In genomic region chr7:25186436-25186835, GRCh38 we compare ENCODE assay signal across 29 cellular contexts. TPM values are rescaled to one million over a fixed set of nuclear protein-coding genes. Genes with fewer than 3 reads are reported as not detected.
A peak's percentile ranks its signal among the peaks of the same experiment; 100 is the strongest.
DNase-seq lines count a peak whose midpoint lies in the region; ATAC-seq, FAIRE-seq and TF ChIP-seq lines count a peak whose summit lies in the region.
"Had no signal": no experiment of that assay in that cellular context is flagged by ENCODE, and none has a peak within 500 bp of the region (broad histone marks: within the 10 kb centered on the region; RNA-seq: fewer than 3 reads in every experiment).

No MANE protein-coding gene starts in this region.

- H2AFZ ChIP-seq in HepG2 (ENCODE audit: low read length) (peak overlapping the region; percentile 74), neuronal stem cell (ENCODE audit: low read length) (peak overlapping the region; percentile 49)
- H2AFZ ChIP-seq: GM23248 had no signal

- no peaks in the 10 kb centered on the region for H4K20me1 ChIP-seq in HepG2 (ENCODE audit: insufficient read depth, low read length)
- H4K20me1 ChIP-seq: BLaER1 treated with 17β-estradiol and CSF1 and Interleukin-3, amounts not matched to agents 10 nM and 100 nM had no signal

- H3K4me3 ChIP-seq in HepG2 (replicated peaks in 1 of 3; ENCODE audit: insufficient read depth in 1 of 3, low read depth in 2 of 3, low read length in 3 of 3) (no peak overlapping the region), right lobe of liver (no peak overlapping the region), neuronal stem cell (ENCODE audit: low read length in 2 of 2) (no peak overlapping the region), upper lobe of left lung (no peak overlapping the region)
- H3K4me3 ChIP-seq: BLaER1 treated with 17β-estradiol and CSF1 and Interleukin-3, amounts not matched to agents 10 nM and 100 nM; GM23248; HAP-1 had no signal

- intact Hi-C loops in HepG2 (cut with micrococcal nuclease; ENCODE audit: unreplicated experiment): loop anchor here (10.0 kb wide), 1 partner anchor 378 kb away; no protein-coding TSS in a partner anchor
- intact Hi-C loops in right lobe of liver (cut with DNase I): no loop called here

- H3K27ac ChIP-seq in HepG2 (ENCODE audit: extremely low read length, insufficient read depth, low read length) (no peak overlapping the region), right lobe of liver (no peak overlapping the region), neuronal stem cell (replicated peaks; ENCODE audit: low read length) (no peak overlapping the region), upper lobe of left lung (peak overlapping the region in 1 of 4 donors; percentile 22)
- H3K27ac ChIP-seq: 22Rv1; BLaER1 treated with 17β-estradiol and CSF1 and Interleukin-3, amounts not matched to agents 10 nM and 100 nM; GM23248; HL-60; KMS-11 had no signal

- no peaks in the 10 kb centered on the region for H3K9me3 ChIP-seq in HepG2 (ENCODE audit: low read length)
- H3K9me3 ChIP-seq in right lobe of liver: no peaks in the 10 kb centered on the region
- H3K9me3 ChIP-seq in neuronal stem cell (replicated peaks in 1 of 2; ENCODE audit: control insufficient read depth in 2 of 2, insufficient read depth in 1 of 2, low read depth in 1 of 2, low read length in 2 of 2): no peaks in the 10 kb centered on the region
- H3K9me3 ChIP-seq in upper lobe of left lung: no peaks in the 10 kb centered on the region
- H3K9me3 ChIP-seq: BLaER1 treated with 17β-estradiol and CSF1 and Interleukin-3, amounts not matched to agents 10 nM and 100 nM; HAP-1 had no signal

- H4K91ac ChIP-seq in neuronal stem cell (ENCODE audit: low read depth, low read length, poor library complexity): no peak overlapping the region

- no peak overlapping the region for H4K8ac ChIP-seq in neuronal stem cell (ENCODE audit: low read depth, low read length)

- DNase-seq in HepG2 (ENCODE audit: low spot score): no peak
- no peak for DNase-seq in right lobe of liver
- peak; percentile 54 for DNase-seq in epidermal melanocyte (ENCODE audit: insufficient read length, low spot score)
- DNase-seq in neuronal stem cell (ENCODE audit: low spot score): no peak
- no peak for DNase-seq in hepatic stellate cell (ENCODE audit: low spot score)
- DNase-seq in upper lobe of left lung: no peak
- no peak for DNase-seq in NCI-H524 (lab: John Stamatoyannopoulos, UW)
- no peak for DNase-seq in activated CD4-positive, alpha-beta T cell treated with anti-CD3 and anti-CD28 coated beads for 1 hour
- DNase-seq: ACHN; CD8-positive, alpha-beta T cell; GM23248; NCI-H1105; NCI-H146; NCI-H2029; NCI-H226; NCI-H510A treated with DMSO at 0.1 percent for 48 hours; NCI-H82; Right ventricle myocardium superior had no signal

- TF ChIP-seq EP300 in HepG2 (IDR thresholded peaks at IDR 0.05; ENCODE audit: low read depth in 2 of 2, low read length in 2 of 2) (no peak), HepG2 (CRISPR knock-in tag; IDR thresholded peaks at IDR 0.05; ENCODE audit: borderline replicate concordance) (no peak), upper lobe of left lung (IDR thresholded peaks at IDR 0.05) (no peak)

- H3K79me1 ChIP-seq in neuronal stem cell (ENCODE audit: low read depth, low read length): no peaks in the 10 kb centered on the region

- H2BK15ac ChIP-seq in neuronal stem cell (ENCODE audit: low read length): no peak overlapping the region

- no peak for TF ChIP-seq POLR2A in HepG2 (IDR thresholded peaks at IDR 0.05; ENCODE audit: insufficient read depth in 1 of 2, low read depth in 2 of 2, low read length in 2 of 2)
- TF ChIP-seq POLR2A in right lobe of liver (IDR thresholded peaks at IDR 0.05): no peak
- TF ChIP-seq POLR2A in upper lobe of left lung (IDR thresholded peaks at IDR 0.05): no peak

- FAIRE-seq in HepG2 (lab: Jason Lieb, UNC): no peak
- FAIRE-seq: G401.6, GM12892, RCC 7860 had no signal

- no peak for TF ChIP-seq RAD21 in HepG2 (CRISPR knock-in tag; IDR thresholded peaks at IDR 0.05)

- peaks cover 0 to 3% of the 10 kb centered on the region in 2 experiments; a peak in 1 of 5 replicates for H3K27me3 ChIP-seq in HepG2 (ENCODE audit: control insufficient read depth in 1 of 2, insufficient read depth in 2 of 2, low read length in 2 of 2)
- H3K27me3 ChIP-seq in right lobe of liver: no peaks in the 10 kb centered on the region
- peaks cover 0 to 15% (median 0%) of the 10 kb centered on the region in 3 experiments for H3K27me3 ChIP-seq in neuronal stem cell (ENCODE audit: control insufficient read depth in 3 of 3, insufficient read depth in 3 of 3, low read depth in 1 of 3, low read length in 3 of 3)
- H3K27me3 ChIP-seq in upper lobe of left lung: no peaks in the 10 kb centered on the region
- H3K27me3 ChIP-seq: BLaER1 treated with 17β-estradiol and CSF1 and Interleukin-3, amounts not matched to agents 10 nM and 100 nM had no signal

- TF ChIP-seq CTCF in HepG2 (CRISPR knock-in tag; IDR thresholded peaks at IDR 0.05): no peak
- no peak for TF ChIP-seq CTCF in right lobe of liver (IDR thresholded peaks at IDR 0.05)
- no peak for TF ChIP-seq CTCF in upper lobe of left lung (IDR thresholded peaks at IDR 0.05)

- ATAC-seq in HepG2 (no peak), right lobe of liver (no peak), upper lobe of left lung (ENCODE audit: low FRiP score in 2 of 2) (no peak)
- ATAC-seq: CD8-positive, alpha-beta T cell had no signal

- in situ Hi-C loops in HepG2 (cut with HindIII; ENCODE audit: extremely low pct_ligation_motif_present, low pct_unique_long_range_greater_than_20kb): no loop called here

- peaks cover 49% of the 10 kb centered on the region for H3K4me1 ChIP-seq in HepG2 (ENCODE audit: insufficient read depth, low read length)
- H3K4me1 ChIP-seq in right lobe of liver: peaks cover 0 to 2% (median under 1%) of the 10 kb centered on the region in 4 donors
- H3K4me1 ChIP-seq in neuronal stem cell (ENCODE audit: control insufficient read depth in 2 of 2, insufficient read depth in 1 of 2, low read depth in 1 of 2, low read length in 2 of 2): peaks cover 0 to 2% of the 10 kb centered on the region in 2 donors
- no peaks in the 10 kb centered on the region for H3K4me1 ChIP-seq in upper lobe of left lung
- H3K4me1 ChIP-seq: HAP-1 had no signal

- BruUV-seq in HepG2 (replicated peaks; lab: Mats Ljungman, UMichigan): no TSS peak

- H3K18ac ChIP-seq in neuronal stem cell (ENCODE audit: low read length): no peak overlapping the region

- POLR2A ChIA-PET in HepG2 (lab: Yijun Ruan, JAX): no interaction called here

- no peaks in the 10 kb centered on the region for H3K79me2 ChIP-seq in HepG2 (ENCODE audit: insufficient read depth, low read length)

- no peak overlapping the region for H2BK12ac ChIP-seq in neuronal stem cell (ENCODE audit: low read length)

- H3K36me3 ChIP-seq in HepG2 (replicated peaks in 1 of 2; ENCODE audit: control insufficient read depth in 1 of 2, insufficient read depth in 2 of 2, low read length in 2 of 2) (no peaks in the 10 kb centered on the region), right lobe of liver (no peaks in the 10 kb centered on the region), neuronal stem cell (replicated peaks in 1 of 2; ENCODE audit: control insufficient read depth in 2 of 2, insufficient read depth in 2 of 2, low read length in 2 of 2) (no peaks in the 10 kb centered on the region), upper lobe of left lung (no peaks in the 10 kb centered on the region)
- H3K36me3 ChIP-seq: BLaER1 treated with 17β-estradiol and CSF1 and Interleukin-3, amounts not matched to agents 10 nM and 100 nM; HAP-1 had no signal

- no peak overlapping the region for H2BK5ac ChIP-seq in neuronal stem cell (ENCODE audit: low read length)

- no peak overlapping the region for H3K14ac ChIP-seq in neuronal stem cell (ENCODE audit: low read length)

- H3K23ac ChIP-seq in neuronal stem cell (ENCODE audit: low read depth, low read length, poor library complexity): no peak overlapping the region

- H2BK120ac ChIP-seq in neuronal stem cell (ENCODE audit: low read depth, low read length): no peak overlapping the region

- H3K9ac ChIP-seq in HepG2 (ENCODE audit: insufficient read depth, low read depth, low read length) (no peak overlapping the region), neuronal stem cell (ENCODE audit: low read depth, low read length, poor library complexity) (no peak overlapping the region)
- H3K9ac ChIP-seq: BLaER1 treated with 17β-estradiol and CSF1 and Interleukin-3, amounts not matched to agents 10 nM and 100 nM; GM23248; KMS-11 had no signal

- CTCF ChIA-PET in HepG2 (lab: Yijun Ruan, JAX; ENCODE audit: low intra/inter-chr PET ratio, low total read pairs): no interaction called here

- H2AK5ac ChIP-seq in neuronal stem cell (ENCODE audit: low read depth, low read length): no peak overlapping the region

- peak overlapping the region; percentile 58 for H3K4me2 ChIP-seq in HepG2 (ENCODE audit: low read depth, low read length)
- H3K4me2 ChIP-seq in neuronal stem cell (ENCODE audit: insufficient read depth, low read length, poor library complexity, severe bottlenecking): no peak overlapping the region
- H3K4me2 ChIP-seq: BLaER1 treated with 17β-estradiol and CSF1 and Interleukin-3, amounts not matched to agents 10 nM and 100 nM; KMS-11 had no signal

- no peak overlapping the region for H3K4ac ChIP-seq in neuronal stem cell (ENCODE audit: low read length)

- 23% methylated on average over 6 of the region's 6 CpGs for WGBS in HepG2 (ENCODE audit: low lambda C conversion rate)
- 71% methylated on average over 6 of the region's 6 CpGs for WGBS in right lobe of liver (ENCODE audit: insufficient coverage, low coverage, low lambda C conversion rate, missing lambda C conversion rate)
- WGBS in neuronal stem cell (ENCODE audit: extremely low coverage in 2 of 2, insufficient read length in 2 of 2, insufficient replicate concordance in 1 of 2), 2 donors: no CpG with 5 or more reads among the region's 6 CpGs
- 84 to 87% methylated on average over 6 of the region's 6 CpGs for WGBS in upper lobe of left lung, 2 donors

RNA-seq across cellular contexts. Expression of gene NPVF, which starts 41.9 kb away (rescaled TPM):
- total RNA-seq in HepG2 (2016; rRNA removed; fragmentation: Illumina TruSeq; extraction: Trizol) (not detected in 2 replicates), right lobe of liver (not detected), upper lobe of left lung (not detected)
- total RNA-seq in HepG2 (2016; cell fraction: cytosol; rRNA removed; fragmentation: Illumina TruSeq; extraction: Trizol; ENCODE audit: low read depth): not detected in 2 replicates
- not detected in 2 replicates for total RNA-seq in HepG2 (2016; cell fraction: insoluble cytoplasmic fraction; rRNA removed; fragmentation: Illumina TruSeq; extraction: Trizol)
- not detected in 2 replicates for total RNA-seq in HepG2 (2016; cell fraction: membrane; rRNA removed; fragmentation: Illumina TruSeq; extraction: Trizol)
- not detected in 2 replicates for total RNA-seq in HepG2 (2016; cell fraction: nucleus; rRNA removed; fragmentation: Illumina TruSeq; extraction: Trizol)
- not detected in 2 replicates for polyA plus RNA-seq in HepG2 (2011; rRNA removed)
- polyA plus RNA-seq in HepG2 (2011; cell fraction: cytosol; rRNA removed): not detected in 2 replicates
- not detected in 2 replicates for polyA plus RNA-seq in HepG2 (2011; cell fraction: nucleus; rRNA removed)
- polyA plus RNA-seq in HepG2 (2012): not detected in 2 replicates
- polyA plus RNA-seq in HepG2 (2016; cell fraction: cytosol; fragmentation: Illumina TruSeq; extraction: Trizol; ENCODE audit: low read depth): not detected in 2 replicates
- polyA plus RNA-seq in HepG2 (2016; cell fraction: insoluble cytoplasmic fraction; fragmentation: Illumina TruSeq; extraction: Trizol; ENCODE audit: low read depth): not detected in 2 replicates
- polyA plus RNA-seq in HepG2 (2016; cell fraction: membrane; fragmentation: Illumina TruSeq; extraction: Trizol; ENCODE audit: low read depth): not detected in 2 replicates
- polyA plus RNA-seq in HepG2 (2016; cell fraction: nucleus; fragmentation: Illumina TruSeq; extraction: Trizol; ENCODE audit: insufficient read depth, low read depth): not detected in 2 replicates
- polyA minus RNA-seq in HepG2 (2011; rRNA and poly(A)+ RNA removed; ENCODE audit: low replicate concordance): not detected in 2 replicates
- polyA minus RNA-seq in HepG2 (2011; cell fraction: cytosol; rRNA and poly(A)+ RNA removed): not detected in 2 replicates
- not detected in 2 replicates for polyA minus RNA-seq in HepG2 (2011; cell fraction: nucleus; rRNA and poly(A)+ RNA removed)
- polyA plus RNA-seq in neuronal stem cell (2013, experiment 1 of 2): not detected
- polyA plus RNA-seq in neuronal stem cell (2013, experiment 2 of 2): not detected
- total RNA-seq: CD8-positive, alpha-beta T cell; Daoy; GM23248; HT-29; OCI-LY7; Right ventricle myocardium superior had no signal
- polyA plus RNA-seq: GM23248 had no signal
